ENCODE assay signal across 8 cellular contexts in genomic region chr3:50155891-50156290, GRCh38. TPM values are rescaled to one million over a fixed set of nuclear protein-coding genes. Genes with fewer than 3 reads are reported as not detected.
DNase-seq lines count a peak whose midpoint lies in the region; TF ChIP-seq lines count a peak whose summit lies in the region.

No MANE protein-coding gene starts in this region.

- peaks cover 82% of the 10 kb centered on the region for H3K27me3 Mint-ChIP-seq in activated naive CD4-positive, alpha-beta T cell treated with anti-CD3 and anti-CD28 coated beads, Interleukin-2, amount 10 ng/mL, durations not matched to agents 7 days and 5 days
- no peaks in the 10 kb centered on the region for H3K27me3 Mint-ChIP-seq in MCF 10A (ENCODE audit: insufficient read depth, unreplicated experiment)

- peaks cover 11% of the 10 kb centered on the region for H3K79me1 ChIP-seq in mesendoderm (ENCODE audit: low read length)

- no peaks in the 10 kb centered on the region for H3K9me3 Mint-ChIP-seq in activated naive CD4-positive, alpha-beta T cell treated with anti-CD3 and anti-CD28 coated beads, Interleukin-2, amount 10 ng/mL, durations not matched to agents 7 days and 5 days
- H3K9me3 Mint-ChIP-seq in MCF 10A (ENCODE audit: unreplicated experiment), result no peaks in the 10 kb centered on the region

- H3K4me3 Mint-ChIP-seq in activated naive CD4-positive, alpha-beta T cell treated with anti-CD3 and anti-CD28 coated beads, Interleukin-2, amount 10 ng/mL, durations not matched to agents 7 days and 5 days, result peak overlapping the region; percentile 68
- peak overlapping the region; percentile 84 for H3K4me3 Mint-ChIP-seq in MCF 10A (ENCODE audit: unreplicated experiment)

- H3K36me3 ChIP-seq in mesendoderm (ENCODE audit: control insufficient read depth, insufficient read depth, low read length), result no peaks in the 10 kb centered on the region

- peak overlapping the region; percentile 97 for H3K56ac ChIP-seq in mesendoderm (ENCODE audit: low read length)

- H3K79me2 ChIP-seq in mesendoderm (ENCODE audit: control insufficient read depth, insufficient read depth, low read length), result peaks cover 25% of the 10 kb centered on the region

- peak overlapping the region; percentile 60 for H3K18ac ChIP-seq in mesendoderm (ENCODE audit: low read length)

- no peaks in the 10 kb centered on the region for H3K27me3 ChIP-seq in mesendoderm (ENCODE audit: insufficient read depth, low read length, poor library complexity)

- H4K5ac ChIP-seq in mesendoderm (ENCODE audit: low read length), result no peak overlapping the region

- no peaks in the 10 kb centered on the region for H3K36me3 Mint-ChIP-seq in activated naive CD4-positive, alpha-beta T cell treated with anti-CD3 and anti-CD28 coated beads, Interleukin-2, amount 10 ng/mL, durations not matched to agents 7 days and 5 days
- peaks cover 12% of the 10 kb centered on the region for H3K36me3 Mint-ChIP-seq in MCF 10A (ENCODE audit: insufficient read depth, unreplicated experiment)

- peak overlapping the region; percentile 30 for H3K23ac ChIP-seq in mesendoderm (ENCODE audit: low read length)

- no peak overlapping the region for H2BK120ac ChIP-seq in mesendoderm (ENCODE audit: low read depth, low read length)

- no peak overlapping the region for H2BK15ac ChIP-seq in mesendoderm (replicated peaks; ENCODE audit: low read depth)

- H4K8ac ChIP-seq in mesendoderm (ENCODE audit: low read depth, low read length), result no peak overlapping the region

- BruUV-seq in MCF 10A (replicated peaks; lab: Mats Ljungman, UMichigan), result TSS peak; percentile 33

- H3K4me1 Mint-ChIP-seq in activated naive CD4-positive, alpha-beta T cell treated with anti-CD3 and anti-CD28 coated beads, Interleukin-2, amount 10 ng/mL, durations not matched to agents 7 days and 5 days, result peaks cover 7% of the 10 kb centered on the region
- H3K4me1 Mint-ChIP-seq in MCF 10A (ENCODE audit: insufficient read depth, unreplicated experiment), result peaks cover 56% of the 10 kb centered on the region

- H3K4me2 ChIP-seq in mesendoderm (ENCODE audit: low read length), result peak overlapping the region; percentile 59

- no peak for TF ChIP-seq CTCF in MCF 10A (IDR thresholded peaks at IDR 0.05; ENCODE audit: unreplicated experiment)

- H3K9ac ChIP-seq in mesendoderm (ENCODE audit: low read length), result peak overlapping the region; percentile 94

- intact Hi-C loops in MCF 10A (cut with micrococcal nuclease), result loop anchor here (1.0 to 2.0 kb wide), 2 partner anchors 33 to 35 kb away; no protein-coding TSS in a partner anchor

- CTCF ChIA-PET in activated naive CD4-positive, alpha-beta T cell treated with anti-CD3 and anti-CD28 coated beads, Interleukin-2, amount 10 ng/mL, durations not matched to agents 7 days and 5 days (lab: Charles Lee), result interaction anchor here (1.5 kb wide), 1 partner anchor 36 kb away, joined by 5 read pairs; no protein-coding TSS in a partner anchor
- CTCF ChIA-PET in MCF 10A (lab: Yijun Ruan, JAX), result interaction anchor here (0.6 to 2.6 kb wide), 7 partner anchors 20 to 70 kb away, joined by 3 to 11 read pairs (median 4); no protein-coding TSS in a partner anchor

- H2AK5ac ChIP-seq in mesendoderm (ENCODE audit: low read length), result peak overlapping the region; percentile 14

- no peak overlapping the region for H3K27ac ChIP-seq in mesendoderm (ENCODE audit: low read depth, low read length)

- POLR2A ChIA-PET in MCF 10A (lab: Yijun Ruan, JAX), result interaction anchor here (0.6 to 2.1 kb wide), 9 partner anchors 9 to 164 kb away, joined by 3 to 17 read pairs (median 4); partner anchors contain the start of genes GNAI2 and RBM5

- peak overlapping the region; percentile 88 for H3K4me3 ChIP-seq in mesendoderm (ENCODE audit: low read length)

- H3K27ac Mint-ChIP-seq in activated naive CD4-positive, alpha-beta T cell treated with anti-CD3 and anti-CD28 coated beads, Interleukin-2, amount 10 ng/mL, durations not matched to agents 7 days and 5 days, result no peak overlapping the region
- peak overlapping the region; percentile 61 for H3K27ac Mint-ChIP-seq in MCF 10A (ENCODE audit: low read depth, unreplicated experiment)

- no peak overlapping the region for H3K4ac ChIP-seq in mesendoderm (ENCODE audit: low read depth, low read length)

- no peak for DNase-seq in activated naive CD4-positive, alpha-beta T cell treated with anti-CD3 and anti-CD28 coated beads, Interleukin-2, amount 10 ng/mL, durations not matched to agents 7 days and 5 days
- no peak for DNase-seq in activated naive CD4-positive, alpha-beta T cell treated with anti-CD3 and anti-CD28 coated beads, Interleukin-2, amount 50 U/mL, for 16 hours
- DNase-seq in MCF 10A (ENCODE audit: unreplicated experiment) (peak; percentile 46), mesendoderm (no peak), ureter (ENCODE audit: low spot score) (peak; percentile 51), erythroblast (lab: John Stamatoyannopoulos, UW) (no peak), cortex of kidney (lab: John Stamatoyannopoulos, UW) (no peak), SIG-M5 treated with dmso at 0.1 percent for 504 hours (lab: John Stamatoyannopoulos, UW; ENCODE audit: unreplicated experiment) (no peak)

- H2BK5ac ChIP-seq in mesendoderm (ENCODE audit: low read length), result no peak overlapping the region

- no CpG with 5 or more reads among the region's 13 CpGs for WGBS in mesendoderm (ENCODE audit: extremely low coverage, insufficient coverage, low lambda C conversion rate)

- TF ChIP-seq POLR2A in erythroblast (IDR thresholded peaks at IDR 0.05; ENCODE audit: low read length), result no peak

- H3K4me1 ChIP-seq in mesendoderm (ENCODE audit: control insufficient read depth, low read depth, low read length), result peaks cover 21% of the 10 kb centered on the region

RNA-seq across cellular contexts. Expression of gene SEMA3F, which starts 0.8 kb away (rescaled TPM):
- total RNA-seq in MCF 10A (2022) (34.6 and 51.5 TPM in 2 replicates), ureter (132 TPM)
- 24.7 TPM for polyA plus RNA-seq in mesendoderm (2013, experiment 1 of 2)
- 23.0 TPM for polyA plus RNA-seq in mesendoderm (2013, experiment 2 of 2)

RNA-seq across cellular contexts. Expression of gene GNAT1, which starts 35.5 kb away (rescaled TPM):
- total RNA-seq in MCF 10A (2022) (0.49 TPM in 1 of 2 replicates, not detected in the other), ureter (not detected)
- 0.04 TPM for polyA plus RNA-seq in mesendoderm (2013, experiment 1 of 2)
- 0.01 TPM for polyA plus RNA-seq in mesendoderm (2013, experiment 2 of 2)

RNA-seq across cellular contexts. Expression of gene SLC38A3, which starts 49.2 kb away (rescaled TPM):
- total RNA-seq in MCF 10A (2022) (not detected in 2 replicates), ureter (0.34 TPM)
- 0.48 TPM for polyA plus RNA-seq in mesendoderm (2013, experiment 1 of 2)
- 0.42 TPM for polyA plus RNA-seq in mesendoderm (2013, experiment 2 of 2)

Comparison
In these comparisons a context has a peak if more than half of its experiments do, and no peak if none do; other contexts are left out.
1. DNase-seq: peak in MCF 10A (single experiment) and ureter (single experiment); none in activated naive CD4-positive, alpha-beta T cell treated with anti-CD3 and anti-CD28 coated beads, Interleukin-2, amount 10 ng/mL, durations not matched to agents 7 days and 5 days (single experiment), activated naive CD4-positive, alpha-beta T cell treated with anti-CD3 and anti-CD28 coated beads, Interleukin-2, amount 50 U/mL, for 16 hours (single experiment), mesendoderm (single experiment), erythroblast (0 of 2), cortex of kidney (single experiment) and SIG-M5 treated with dmso at 0.1 percent for 504 hours (single experiment).